Comparison of ENCODE assay signal across 23 cellular contexts in the genomic region with DNA sequence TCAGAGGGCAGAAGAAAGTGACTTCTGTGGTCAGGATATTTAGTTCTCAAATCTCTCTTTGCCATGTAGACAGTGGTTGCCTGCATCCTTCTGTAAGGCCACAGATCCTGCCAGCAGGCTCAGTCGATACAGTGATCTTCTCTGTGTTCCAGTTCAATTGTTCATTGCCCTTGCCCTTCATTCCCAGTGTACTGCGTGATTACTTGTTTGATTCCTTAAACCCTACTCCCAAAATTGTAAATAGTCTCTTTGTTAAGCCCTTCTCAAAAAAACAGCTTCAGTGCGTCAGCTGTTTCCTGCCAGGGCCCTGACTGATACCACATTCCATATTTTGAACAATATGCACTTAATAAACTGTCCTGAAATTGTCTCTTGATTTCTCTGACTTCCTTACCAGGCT. TPM values are rescaled to one million over a fixed set of nuclear protein-coding genes. Genes with fewer than 3 reads are reported as not detected.
"Had no signal": no experiment of that assay in that cellular context is flagged by ENCODE, and none has a peak within 500 bp of the region (broad histone marks: within the 10 kb centered on the region; RNA-seq: fewer than 3 reads in every experiment).

No MANE protein-coding gene starts in this region.

- H3K27ac Mint-ChIP-seq: activated CD4-positive, alpha-beta T cell treated with anti-CD3 and anti-CD28 coated beads for 36 hours; activated CD8-positive, alpha-beta T cell treated with anti-CD3 and anti-CD28 coated beads for 36 hours; activated naive CD8-positive, alpha-beta T cell treated with anti-CD3 and anti-CD28 coated beads, Interleukin-2, amount 10 ng/mL, durations not matched to agents 7 days and 5 days; T-cell had no signal

- H3K9me3 ChIP-seq: adrenal gland, Peyer's patch had no signal

- DNase-seq: activated CD4-positive, alpha-beta T cell treated with anti-CD3 and anti-CD28 coated beads for 36 hours; activated CD4-positive, alpha-beta T cell treated with anti-CD3 and anti-CD28 coated beads, Interleukin-2, amount 50 U/mL, for 1 hour; activated CD4-positive, CD25-positive, alpha-beta regulatory T cell; activated CD8-positive, alpha-beta memory T cell treated with anti-CD3 and anti-CD28 coated beads, Interleukin-2, amount 50 U/mL, for 4 hours; activated CD8-positive, alpha-beta T cell treated with anti-CD3 and anti-CD28 coated beads for 36 hours; activated naive CD4-positive, alpha-beta T cell treated with anti-CD3 and anti-CD28 coated beads, Interleukin-2, amount 50 U/mL, for 16 hours; activated naive CD8-positive, alpha-beta T cell treated with anti-CD3 and anti-CD28 coated beads, Interleukin-2, amount 10 ng/mL, durations not matched to agents 7 days and 5 days; activated T-cell treated with anti-CD3 and anti-CD28 coated beads, Interleukin-2, amount 50 U/mL, for 1 hour; adrenal gland; anterior cingulate cortex; MM.1S; NCI-H1105 treated with DMSO at 0.1 percent for 48 hours; NCI-H1436 treated with DMSO at 0.1 percent for 48 hours; NCI-H187; NCI-H2081 treated with DMSO at 0.1 percent for 48 hours; NCI-H446; NCI-H524; Peyer's patch; SHP77; T-cell; T-helper 2 cell; T1000 had no signal

- H3K4me1 ChIP-seq: adrenal gland, Peyer's patch had no signal

- H3K4me3 Mint-ChIP-seq: activated CD4-positive, alpha-beta T cell treated with anti-CD3 and anti-CD28 coated beads for 36 hours; activated CD8-positive, alpha-beta T cell treated with anti-CD3 and anti-CD28 coated beads for 36 hours; activated naive CD8-positive, alpha-beta T cell treated with anti-CD3 and anti-CD28 coated beads, Interleukin-2, amount 10 ng/mL, durations not matched to agents 7 days and 5 days; T-cell had no signal

- H3K4me1 Mint-ChIP-seq: activated CD4-positive, alpha-beta T cell treated with anti-CD3 and anti-CD28 coated beads for 36 hours; activated naive CD8-positive, alpha-beta T cell treated with anti-CD3 and anti-CD28 coated beads, Interleukin-2, amount 10 ng/mL, durations not matched to agents 7 days and 5 days; T-cell had no signal

- H3K27me3 Mint-ChIP-seq: activated CD4-positive, alpha-beta T cell treated with anti-CD3 and anti-CD28 coated beads for 36 hours; activated naive CD8-positive, alpha-beta T cell treated with anti-CD3 and anti-CD28 coated beads, Interleukin-2, amount 10 ng/mL, durations not matched to agents 7 days and 5 days; T-cell had no signal

- H3K27ac ChIP-seq: adrenal gland, Peyer's patch, VCaP had no signal

- H3K36me3 ChIP-seq: adrenal gland, Peyer's patch had no signal

- H3K9me3 Mint-ChIP-seq: activated CD8-positive, alpha-beta T cell treated with anti-CD3 and anti-CD28 coated beads for 36 hours; activated naive CD8-positive, alpha-beta T cell treated with anti-CD3 and anti-CD28 coated beads, Interleukin-2, amount 10 ng/mL, durations not matched to agents 7 days and 5 days; T-cell had no signal

- H3K27me3 ChIP-seq: adrenal gland, Peyer's patch had no signal

- H3K36me3 Mint-ChIP-seq: activated naive CD8-positive, alpha-beta T cell treated with anti-CD3 and anti-CD28 coated beads, Interleukin-2, amount 10 ng/mL, durations not matched to agents 7 days and 5 days; T-cell had no signal

- H3K4me3 ChIP-seq: adrenal gland, Peyer's patch had no signal

- ATAC-seq: activated CD4-positive, alpha-beta T cell treated with anti-CD3 and anti-CD28 coated beads for 36 hours; activated CD8-positive, alpha-beta T cell treated with anti-CD3 and anti-CD28 coated beads for 36 hours; T-cell had no signal

RNA-seq across cellular contexts. Expression of a gene that starts 9.3 kb away (rescaled TPM):
- total RNA-seq: activated CD4-positive, alpha-beta T cell treated with anti-CD3 and anti-CD28 coated beads for 36 hours; activated CD8-positive, alpha-beta T cell treated with anti-CD3 and anti-CD28 coated beads for 36 hours; activated naive CD8-positive, alpha-beta T cell treated with anti-CD3 and anti-CD28 coated beads, Interleukin-2, amount 10 ng/mL, durations not matched to agents 7 days and 5 days; adrenal gland; Peyer's patch; T-cell had no signal
- polyA plus RNA-seq: adrenal gland had no signal
